In the genomic region with DNA sequence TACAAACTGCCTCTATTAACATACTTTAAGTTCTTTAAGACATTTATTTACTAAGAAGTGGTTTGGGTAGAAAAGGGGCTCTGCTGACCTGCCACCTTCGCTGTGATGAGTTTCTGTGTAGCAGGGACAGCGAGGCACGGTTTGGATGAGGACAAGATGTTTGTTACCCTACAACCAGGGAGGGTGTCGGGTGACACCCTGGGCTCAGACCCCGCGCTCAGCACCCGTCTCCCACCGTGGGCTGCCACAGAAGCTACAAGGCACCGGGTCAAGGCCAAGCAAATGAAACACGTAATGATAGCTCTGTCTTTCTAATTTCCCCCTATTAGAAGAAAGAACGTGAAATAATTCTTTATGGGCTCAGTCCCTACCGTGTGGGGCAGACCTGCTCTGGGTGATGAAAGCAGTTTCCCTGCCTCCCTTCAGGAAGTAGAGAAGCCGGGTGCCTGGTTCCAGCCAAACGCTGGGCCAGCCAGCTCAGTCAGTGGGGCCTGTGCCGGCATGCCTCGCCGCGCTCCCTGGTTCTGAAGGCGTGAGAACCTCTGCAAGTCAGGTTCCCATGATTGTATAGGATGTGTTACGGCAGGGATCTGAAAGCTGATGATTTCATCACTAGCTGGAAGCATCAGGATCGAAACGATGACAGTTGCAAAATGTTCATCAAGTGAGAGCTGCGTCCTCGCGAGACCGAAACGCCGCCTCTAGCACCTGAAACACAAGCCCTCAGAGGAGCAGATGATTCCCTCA, we compare ENCODE assay signal across 1 cellular context.
TF ChIP-seq lines count a peak whose summit lies in the region.

No MANE protein-coding gene starts in this region.

TF ChIP-seq in H1, 55 proteins besides CTCF, POLR2A, EP300 and RAD21:
- no peak for TF ChIP-seq CREB1 (IDR thresholded peaks at IDR 0.05)
- 0 out of 2 replicates have a peak, but pooled peaks have one; percentile 23 for TF ChIP-seq GABPA (IDR thresholded peaks at IDR 0.05; ENCODE audit: borderline replicate concordance, insufficient read depth, low read length)
